In the genomic region with DNA sequence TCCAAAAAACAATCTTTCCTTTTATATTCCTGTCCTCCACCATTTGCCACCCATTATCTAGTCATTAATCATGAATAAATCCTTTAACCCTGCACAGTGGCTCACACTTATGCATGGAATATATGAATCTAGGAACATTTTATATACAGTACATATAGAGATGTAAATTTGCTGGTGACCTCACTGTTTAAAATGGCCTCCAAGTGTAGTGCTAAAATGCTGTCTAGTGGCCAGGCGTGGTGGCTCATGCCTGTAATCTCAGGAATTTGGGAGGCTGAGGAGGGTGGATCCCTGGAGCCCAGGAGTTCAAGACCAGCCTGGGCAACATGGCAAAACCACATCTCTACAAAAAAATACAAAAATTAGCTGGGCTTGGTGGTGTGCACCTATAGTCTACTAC, we compare ENCODE assay signal across 24 cellular contexts.
"Had no signal": no experiment of that assay in that cellular context is flagged by ENCODE, and none has a peak within 500 bp of the region (broad histone marks: within the 10 kb centered on the region; RNA-seq: fewer than 3 reads in every experiment).

No MANE protein-coding gene starts in this region.

- H3K4me1 ChIP-seq: foreskin keratinocyte, upper lobe of right lung had no signal

- H3K27me3 Mint-ChIP-seq: activated CD4-positive, alpha-beta T cell treated with anti-CD3 and anti-CD28 coated beads, Interleukin-2, amount 10 ng/mL, durations not matched to agents 7 days and 5 days; activated naive CD4-positive, alpha-beta T cell treated with anti-CD3 and anti-CD28 coated beads, Interleukin-2, amount 50 U/mL, for 24 hours; brain; naive thymus-derived CD8-positive, alpha-beta T cell; stimulated activated naive CD8-positive, alpha-beta T cell treated with anti-CD3 and anti-CD28 coated beads, Interleukin-15, Interleukin-2, amounts not matched to agents 100 ng/mL and 50 ng/mL, for 24 hours had no signal

- H3K9me3 Mint-ChIP-seq: activated CD4-positive, alpha-beta T cell treated with anti-CD3 and anti-CD28 coated beads, Interleukin-2, amount 10 ng/mL, durations not matched to agents 7 days and 5 days; activated naive CD4-positive, alpha-beta T cell treated with anti-CD3 and anti-CD28 coated beads, Interleukin-2, amount 50 U/mL, for 24 hours; activated T-helper 1 cell treated with anti-CD3 and anti-CD28 coated beads, Interleukin-12 subunit alpha, Interleukin-12 subunit beta, Interleukin-2, Interleukin-4 antibody, amounts not matched to agents 30 ng/mL and 10 ng/mL and 1 ng/mL, durations not matched to agents 14 hours and 24 hours and 36 hours; brain; dendritic cell treated with granulocyte-macrophage colony-stimulating factor and Interleukin-4, amounts not matched to agents 40 ng/mL and 50 ng/mL, for 4 days; naive thymus-derived CD8-positive, alpha-beta T cell; stimulated activated naive CD8-positive, alpha-beta T cell treated with anti-CD3 and anti-CD28 coated beads, Interleukin-15, Interleukin-2, amounts not matched to agents 100 ng/mL and 50 ng/mL, for 24 hours had no signal

- H3K27ac ChIP-seq: foreskin keratinocyte, ovary, thyroid gland, upper lobe of right lung, VCaP had no signal

- H3K27ac Mint-ChIP-seq: activated CD4-positive, alpha-beta T cell treated with anti-CD3 and anti-CD28 coated beads, Interleukin-2, amount 10 ng/mL, durations not matched to agents 7 days and 5 days; activated naive CD4-positive, alpha-beta T cell treated with anti-CD3 and anti-CD28 coated beads, Interleukin-2, amount 50 U/mL, for 24 hours; activated T-helper 1 cell treated with anti-CD3 and anti-CD28 coated beads, Interleukin-12 subunit alpha, Interleukin-12 subunit beta, Interleukin-2, Interleukin-4 antibody, amounts not matched to agents 30 ng/mL and 10 ng/mL and 1 ng/mL, durations not matched to agents 14 hours and 24 hours and 36 hours; dendritic cell treated with granulocyte-macrophage colony-stimulating factor and Interleukin-4, amounts not matched to agents 40 ng/mL and 50 ng/mL, for 4 days; stimulated activated naive CD8-positive, alpha-beta T cell treated with anti-CD3 and anti-CD28 coated beads, Interleukin-15, Interleukin-2, amounts not matched to agents 100 ng/mL and 50 ng/mL, for 24 hours had no signal

- H3K4me3 Mint-ChIP-seq: activated CD4-positive, alpha-beta T cell treated with anti-CD3 and anti-CD28 coated beads, Interleukin-2, amount 10 ng/mL, durations not matched to agents 7 days and 5 days; activated naive CD4-positive, alpha-beta T cell treated with anti-CD3 and anti-CD28 coated beads, Interleukin-2, amount 50 U/mL, for 24 hours; activated T-helper 1 cell treated with anti-CD3 and anti-CD28 coated beads, Interleukin-12 subunit alpha, Interleukin-12 subunit beta, Interleukin-2, Interleukin-4 antibody, amounts not matched to agents 30 ng/mL and 10 ng/mL and 1 ng/mL, durations not matched to agents 14 hours and 24 hours and 36 hours; brain; dendritic cell treated with granulocyte-macrophage colony-stimulating factor and Interleukin-4, amounts not matched to agents 40 ng/mL and 50 ng/mL, for 4 days; naive thymus-derived CD8-positive, alpha-beta T cell; stimulated activated naive CD8-positive, alpha-beta T cell treated with anti-CD3 and anti-CD28 coated beads, Interleukin-15, Interleukin-2, amounts not matched to agents 100 ng/mL and 50 ng/mL, for 24 hours had no signal

- H3K4me3 ChIP-seq: ovary, thyroid gland, upper lobe of right lung had no signal

- H3K36me3 ChIP-seq: ovary had no signal

- H3K9me3 ChIP-seq: ovary, thyroid gland, upper lobe of right lung had no signal

- DNase-seq: activated CD4-positive, alpha-beta T cell treated with anti-CD3 and anti-CD28 coated beads, Interleukin-2, amount 10 ng/mL, durations not matched to agents 7 days and 5 days; activated CD4-positive, CD25-positive, alpha-beta regulatory T cell treated with anti-CD3 and anti-CD28 coated beads, Interleukin-2, amount 50 U/mL, for 72 hours; activated CD8-positive, alpha-beta memory T cell treated with anti-CD3 and anti-CD28 coated beads, Interleukin-2, amount 50 U/mL, for 48 hours; activated gamma-delta T cell treated with Interleukin-2 at 50 U/mL for 16 hours; anterior cingulate cortex; effector CD4-positive, alpha-beta T cell; foreskin keratinocyte; left colon; mesenchymal stem cell; naive thymus-derived CD8-positive, alpha-beta T cell; ovary; right cardiac atrium; stimulated activated CD4-positive, alpha-beta T cell treated with anti-CD3 and anti-CD28 coated beads, Interleukin-4, amount 100 ng/mL, for 4 hours; substantia nigra; SW 1271; T-helper 2 cell; thyroid gland; upper lobe of right lung had no signal

- H3K27me3 ChIP-seq: foreskin keratinocyte, ovary, thyroid gland, upper lobe of right lung had no signal
